In genomic region chr6:111487656-111488055, GRCh38 we compare ENCODE assay signal across 8 cellular contexts. TPM values are rescaled to one million over a fixed set of nuclear protein-coding genes. Genes with fewer than 3 reads are reported as not detected.
DNase-seq lines count a peak whose midpoint lies in the region; ATAC-seq and TF ChIP-seq lines count a peak whose summit lies in the region.

No MANE protein-coding gene starts in this region.

- peak; percentile 31 for DNase-seq in activated CD4-positive, alpha-beta T cell treated with anti-CD3 and anti-CD28 coated beads, Interleukin-2, amount 10 ng/mL, durations not matched to agents 7 days and 5 days
- no peak for DNase-seq in activated CD4-positive, alpha-beta T cell treated with anti-CD3 and anti-CD28 coated beads, Interleukin-2, amount 50 U/mL, for 4 hours
- no peak for DNase-seq in stimulated activated effector memory CD8-positive, alpha-beta T cell treated with anti-CD3 and anti-CD28 coated beads, Interleukin-12 subunit alpha, Interleukin-12 subunit beta, amount 100 ng/mL, for 72 hours (ENCODE audit: low spot score in 2 of 2)
- DNase-seq in hepatocyte (ENCODE audit: low spot score) (no peak), NCI-H524 treated with DMSO at 0.1 percent for 48 hours (lab: John Stamatoyannopoulos, UW) (no peak), NCI-H526 treated with DMSO at 0.1 percent for 48 hours (lab: John Stamatoyannopoulos, UW) (no peak)

- no peaks in the 10 kb centered on the region for H3K9me3 Mint-ChIP-seq in activated CD4-positive, alpha-beta T cell treated with anti-CD3 and anti-CD28 coated beads, Interleukin-2, amount 10 ng/mL, durations not matched to agents 7 days and 5 days
- H3K9me3 Mint-ChIP-seq in activated naive CD8-positive, alpha-beta T cell (ENCODE audit: low read depth), result no peaks in the 10 kb centered on the region
- H3K9me3 Mint-ChIP-seq in stimulated activated effector memory CD8-positive, alpha-beta T cell treated with anti-CD3 and anti-CD28 coated beads, Interleukin-12 subunit alpha, Interleukin-12 subunit beta, amount 100 ng/mL, for 72 hours, result no peaks in the 10 kb centered on the region

- H3K27me3 Mint-ChIP-seq in activated CD4-positive, alpha-beta T cell treated with anti-CD3 and anti-CD28 coated beads, Interleukin-2, amount 10 ng/mL, durations not matched to agents 7 days and 5 days, result no peaks in the 10 kb centered on the region
- H3K27me3 Mint-ChIP-seq in activated naive CD8-positive, alpha-beta T cell, result no peaks in the 10 kb centered on the region

- ATAC-seq in HG03378 (IDR thresholded peaks at IDR 0.05; ENCODE audit: unreplicated experiment), result peak; percentile 53
- peak; percentile 55 for ATAC-seq in stimulated activated effector memory CD8-positive, alpha-beta T cell treated with anti-CD3 and anti-CD28 coated beads, Interleukin-12 subunit alpha, Interleukin-12 subunit beta, amount 100 ng/mL, for 72 hours

- no peaks in the 10 kb centered on the region for H3K27me3 ChIP-seq in hepatocyte

- H3K4me1 ChIP-seq in hepatocyte (ENCODE audit: insufficient read depth), result peaks cover 10% of the 10 kb centered on the region

- H3K27ac ChIP-seq in hepatocyte, result no peak overlapping the region

- no peaks in the 10 kb centered on the region for H3K9me2 ChIP-seq in hepatocyte (replicated peaks; ENCODE audit: insufficient read depth)

- no peaks in the 10 kb centered on the region for H3K9me3 ChIP-seq in hepatocyte (ENCODE audit: low read depth)

- H3K4me3 ChIP-seq in hepatocyte, result no peak overlapping the region

- POLR2A ChIA-PET in activated CD4-positive, alpha-beta T cell treated with anti-CD3 and anti-CD28 coated beads, Interleukin-2, amount 10 ng/mL, durations not matched to agents 7 days and 5 days (lab: Charles Lee), result no interaction called here

- peak overlapping the region; percentile 89 for H3K27ac Mint-ChIP-seq in activated CD4-positive, alpha-beta T cell treated with anti-CD3 and anti-CD28 coated beads, Interleukin-2, amount 10 ng/mL, durations not matched to agents 7 days and 5 days
- peak overlapping the region; percentile 69 for H3K27ac Mint-ChIP-seq in activated naive CD8-positive, alpha-beta T cell
- peak overlapping the region; percentile 83 for H3K27ac Mint-ChIP-seq in stimulated activated effector memory CD8-positive, alpha-beta T cell treated with anti-CD3 and anti-CD28 coated beads, Interleukin-12 subunit alpha, Interleukin-12 subunit beta, amount 100 ng/mL, for 72 hours

- H3K36me3 Mint-ChIP-seq in activated CD4-positive, alpha-beta T cell treated with anti-CD3 and anti-CD28 coated beads, Interleukin-2, amount 10 ng/mL, durations not matched to agents 7 days and 5 days (ENCODE audit: low read depth), result peaks cover 21% of the 10 kb centered on the region
- H3K36me3 Mint-ChIP-seq in activated naive CD8-positive, alpha-beta T cell, result peaks cover 5% of the 10 kb centered on the region
- peaks cover 22% of the 10 kb centered on the region for H3K36me3 Mint-ChIP-seq in stimulated activated effector memory CD8-positive, alpha-beta T cell treated with anti-CD3 and anti-CD28 coated beads, Interleukin-12 subunit alpha, Interleukin-12 subunit beta, amount 100 ng/mL, for 72 hours

- no peak overlapping the region for H3K4me3 Mint-ChIP-seq in activated CD4-positive, alpha-beta T cell treated with anti-CD3 and anti-CD28 coated beads, Interleukin-2, amount 10 ng/mL, durations not matched to agents 7 days and 5 days
- H3K4me3 Mint-ChIP-seq in activated naive CD8-positive, alpha-beta T cell, result peak overlapping the region; percentile 25
- peak overlapping the region; percentile 42 for H3K4me3 Mint-ChIP-seq in stimulated activated effector memory CD8-positive, alpha-beta T cell treated with anti-CD3 and anti-CD28 coated beads, Interleukin-12 subunit alpha, Interleukin-12 subunit beta, amount 100 ng/mL, for 72 hours

- WGBS in hepatocyte (ENCODE audit: low lambda C conversion rate, missing lambda C conversion rate), result 95% methylated on average over 1 of the region's 1 CpG

- H4K20me1 ChIP-seq in hepatocyte (ENCODE audit: insufficient read depth, poor library complexity, severe bottlenecking), result no peaks in the 10 kb centered on the region

- no peak overlapping the region for H2AFZ ChIP-seq in hepatocyte

- peaks cover 39% of the 10 kb centered on the region for H3K4me1 Mint-ChIP-seq in activated CD4-positive, alpha-beta T cell treated with anti-CD3 and anti-CD28 coated beads, Interleukin-2, amount 10 ng/mL, durations not matched to agents 7 days and 5 days
- H3K4me1 Mint-ChIP-seq in activated naive CD8-positive, alpha-beta T cell (ENCODE audit: low read depth), result peaks cover 35% of the 10 kb centered on the region
- H3K4me1 Mint-ChIP-seq in stimulated activated effector memory CD8-positive, alpha-beta T cell treated with anti-CD3 and anti-CD28 coated beads, Interleukin-12 subunit alpha, Interleukin-12 subunit beta, amount 100 ng/mL, for 72 hours, result peaks cover 34% of the 10 kb centered on the region

- TF ChIP-seq CTCF in hepatocyte (IDR thresholded peaks at IDR 0.05; ENCODE audit: poor library complexity), result no peak

- H3K4me2 ChIP-seq in hepatocyte, result no peak overlapping the region

- no peaks in the 10 kb centered on the region for H3K36me3 ChIP-seq in hepatocyte (replicated peaks; ENCODE audit: insufficient read depth, low read depth)

- CTCF ChIA-PET in activated CD4-positive, alpha-beta T cell treated with anti-CD3 and anti-CD28 coated beads, Interleukin-2, amount 10 ng/mL, durations not matched to agents 7 days and 5 days (lab: Charles Lee), result interaction anchor here (0.6 to 0.8 kb wide), 3 partner anchors 15 to 228 kb away, joined by 3 read pairs; no protein-coding TSS in a partner anchor

- peaks cover 68% of the 10 kb centered on the region for H3K79me2 ChIP-seq in hepatocyte

RNA-seq across cellular contexts. Expression of gene REV3L, which starts 4.6 kb away (rescaled TPM):
- 10 to 100 TPM; 26.1 to 38.9 TPM for total RNA-seq in activated CD4-positive, alpha-beta T cell treated with anti-CD3 and anti-CD28 coated beads, Interleukin-2, amount 10 ng/mL, durations not matched to agents 7 days and 5 days
- 29.4 and 37.2 TPM in 2 replicates for total RNA-seq in hepatocyte
- polyA plus RNA-seq in hepatocyte, result 17.6 and 23.7 TPM in 2 replicates
